In genomic region chr5:151151263-151151660, GRCh38 we compare ENCODE assay signal across 9 cellular contexts. TPM values are rescaled to one million over a fixed set of nuclear protein-coding genes. Genes with fewer than 3 reads are reported as not detected.
DNase-seq lines count a peak whose midpoint lies in the region; ATAC-seq and TF ChIP-seq lines count a peak whose summit lies in the region.
"Had no signal": no experiment of that assay in that cellular context is flagged by ENCODE, and none has a peak within 500 bp of the region (broad histone marks: within the 10 kb centered on the region; RNA-seq: fewer than 3 reads in every experiment).

No MANE protein-coding gene starts in this region.

- H4K20me1 ChIP-seq in Karpas-422 (ENCODE audit: insufficient read depth, low read depth, low read length) = no peaks in the 10 kb centered on the region; the same call in 1 of the 2 replicates

- no peak overlapping the region for H3K23ac ChIP-seq in neuronal stem cell (ENCODE audit: low read depth, low read length, poor library complexity)

- H3K36me3 ChIP-seq in Karpas-422 (ENCODE audit: insufficient read depth, low read length) (peaks cover 22% of the 10 kb centered on the region; the same call in 1 of the 2 replicates), neuronal stem cell (replicated peaks in 1 of 2; ENCODE audit: control insufficient read depth in 2 of 2, insufficient read depth in 2 of 2, low read length in 2 of 2) (peaks cover 0 to 17% of the 10 kb centered on the region in 2 donors)

- peak overlapping the region; percentile 87 for H3K4me2 ChIP-seq in Karpas-422 (ENCODE audit: low read depth, low read length, poor library complexity, severe bottlenecking)
- no peak overlapping the region for H3K4me2 ChIP-seq in neuronal stem cell (ENCODE audit: insufficient read depth, low read length, poor library complexity, severe bottlenecking)

- H3K4me3 ChIP-seq in AG04450 (ENCODE audit: low read depth, low read length) (no peak overlapping the region), Karpas-422 (ENCODE audit: low read length) (peak overlapping the region; percentile 28), dorsolateral prefrontal cortex (no peak overlapping the region), neuronal stem cell (ENCODE audit: low read length in 2 of 2) (no peak overlapping the region)

- H4K8ac ChIP-seq in neuronal stem cell (ENCODE audit: low read depth, low read length) = no peak overlapping the region

- no CpG with 5 or more reads among the region's 2 CpGs for WGBS in neuronal stem cell (ENCODE audit: extremely low coverage in 2 of 2, insufficient read length in 2 of 2, insufficient replicate concordance in 1 of 2), 2 donors

- TF ChIP-seq CTCF in AG04450 (IDR thresholded peaks at IDR 0.05; ENCODE audit: low read depth, low read length) (no peak), dorsolateral prefrontal cortex (IDR thresholded peaks at IDR 0.05 in 54 of 56, conservative IDR thresholded peaks at IDR 0.05 in 2 of 56; ENCODE audit: low read depth in 1 of 56, partially characterized antibody in 56 of 56) (no peak)

- POLR2A ChIA-PET in AG04450 (lab: Yijun Ruan, JAX) = no interaction called here

- no peaks in the 10 kb centered on the region for H3K9me2 ChIP-seq in Karpas-422 (replicated peaks; ENCODE audit: insufficient read depth, low read length)

- peaks cover 3% of the 10 kb centered on the region for H3K79me1 ChIP-seq in neuronal stem cell (ENCODE audit: low read depth, low read length)

- H4K91ac ChIP-seq in neuronal stem cell (ENCODE audit: low read depth, low read length, poor library complexity) = no peak overlapping the region

- H3K18ac ChIP-seq in neuronal stem cell (ENCODE audit: low read length) = no peak overlapping the region

- H3K4me1 ChIP-seq in Karpas-422 (ENCODE audit: low read length) = peaks cover 99% of the 10 kb centered on the region
- peaks cover 17 to 34% of the 10 kb centered on the region in 2 donors for H3K4me1 ChIP-seq in neuronal stem cell (ENCODE audit: control insufficient read depth in 2 of 2, insufficient read depth in 1 of 2, low read depth in 1 of 2, low read length in 2 of 2)

- no peak overlapping the region for H2BK15ac ChIP-seq in neuronal stem cell (ENCODE audit: low read length)

- H2BK120ac ChIP-seq in neuronal stem cell (ENCODE audit: low read depth, low read length) = no peak overlapping the region

- H3K27me3 ChIP-seq in AG04450 (ENCODE audit: control insufficient read depth, insufficient read depth, low read length) (no peaks in the 10 kb centered on the region), Karpas-422 (ENCODE audit: low read length) (no peaks in the 10 kb centered on the region), dorsolateral prefrontal cortex (no peaks in the 10 kb centered on the region), neuronal stem cell (ENCODE audit: control insufficient read depth in 3 of 3, insufficient read depth in 3 of 3, low read depth in 1 of 3, low read length in 3 of 3) (no peaks in the 10 kb centered on the region)

- no peak overlapping the region for H3K4ac ChIP-seq in neuronal stem cell (ENCODE audit: low read length)

- no peak overlapping the region for H2BK5ac ChIP-seq in neuronal stem cell (ENCODE audit: low read length)

- no peaks in the 10 kb centered on the region for H3K9me3 ChIP-seq in AG04450 (ENCODE audit: control insufficient read depth, insufficient read depth, low read length)
- no peaks in the 10 kb centered on the region for H3K9me3 ChIP-seq in Karpas-422 (ENCODE audit: low read length)
- no peaks in the 10 kb centered on the region for H3K9me3 ChIP-seq in neuronal stem cell (replicated peaks in 1 of 2; ENCODE audit: control insufficient read depth in 2 of 2, insufficient read depth in 1 of 2, low read depth in 1 of 2, low read length in 2 of 2)

- no peak for DNase-seq in AG04450 (ENCODE audit: low read depth, low spot score)
- DNase-seq in Karpas-422 = peak; percentile 55
- DNase-seq in dorsolateral prefrontal cortex = no peak
- no peak for DNase-seq in neuronal stem cell (ENCODE audit: low spot score)
- no peak for DNase-seq in nucleus accumbens (lab: John Stamatoyannopoulos, UW)
- no peak for DNase-seq in NCI-H187 (lab: John Stamatoyannopoulos, UW)
- DNase-seq in NCI-H2107 treated with DMSO at 0.1 percent for 48 hours (lab: John Stamatoyannopoulos, UW; ENCODE audit: unreplicated experiment) = no peak
- DNase-seq: kidney glomerular epithelial cell had no signal

- H3K27ac ChIP-seq in AG04450 (ENCODE audit: low read depth, low read length) (peak overlapping the region; percentile 73), Karpas-422 (ENCODE audit: low read length) (peak overlapping the region; percentile 95), dorsolateral prefrontal cortex (peak overlapping the region in 55 of 59 donors; percentile 7 to 88 (median 65)), neuronal stem cell (replicated peaks; ENCODE audit: low read length) (peak overlapping the region; percentile 59)

- H3K79me2 ChIP-seq in Karpas-422 (ENCODE audit: low read length) = peaks cover 96% of the 10 kb centered on the region

- intact Hi-C loops in dorsolateral prefrontal cortex (cut with DNase I) = no loop called here

- no peak overlapping the region for H2AK5ac ChIP-seq in neuronal stem cell (ENCODE audit: low read depth, low read length)

- H2AFZ ChIP-seq in Karpas-422 (ENCODE audit: low read length) (no peak overlapping the region), neuronal stem cell (ENCODE audit: low read length) (peak overlapping the region; percentile 24)

- no peak overlapping the region for H3K14ac ChIP-seq in neuronal stem cell (ENCODE audit: low read length)

- no peak overlapping the region for H2BK12ac ChIP-seq in neuronal stem cell (ENCODE audit: low read length)

- H3K9ac ChIP-seq in Karpas-422 (ENCODE audit: low read length) = peak overlapping the region; percentile 71
- no peak overlapping the region for H3K9ac ChIP-seq in neuronal stem cell (ENCODE audit: low read depth, low read length, poor library complexity)

- no peak for ATAC-seq in HG03442 (IDR thresholded peaks at IDR 0.05; ENCODE audit: unreplicated experiment)

- CTCF ChIA-PET in AG04450 (lab: Charles Lee) = interaction anchor here (0.6 to 2.7 kb wide), 6 partner anchors 14 to 372 kb away, joined by 3 to 25 read pairs (median 14); no protein-coding TSS in a partner anchor

RNA-seq across cellular contexts. Expression of gene ANXA6, which starts 6.3 kb away (rescaled TPM):
- 502 and 538 TPM in 2 replicates for polyA plus RNA-seq in AG04450 (2011; rRNA removed)
- polyA minus RNA-seq in AG04450 (2011; rRNA and poly(A)+ RNA removed) = 630 and 737 TPM in 2 replicates
- 277 and 387 TPM in 2 replicates for total RNA-seq in Karpas-422 (2014; rRNA removed; shearing (Covaris generic); ENCODE audit: low replicate concordance)
- total RNA-seq in dorsolateral prefrontal cortex = 100 to 1,000 TPM in 119 of 120 experiments, 10 to 100 TPM in 1; 98.9 to 428 (median 291) TPM
- polyA plus RNA-seq in neuronal stem cell (2013, experiment 1 of 2) = 47.1 TPM
- polyA plus RNA-seq in neuronal stem cell (2013, experiment 2 of 2) = 45.5 TPM
